Comparison of ENCODE assay signal across 16 cellular contexts in the genomic region with DNA sequence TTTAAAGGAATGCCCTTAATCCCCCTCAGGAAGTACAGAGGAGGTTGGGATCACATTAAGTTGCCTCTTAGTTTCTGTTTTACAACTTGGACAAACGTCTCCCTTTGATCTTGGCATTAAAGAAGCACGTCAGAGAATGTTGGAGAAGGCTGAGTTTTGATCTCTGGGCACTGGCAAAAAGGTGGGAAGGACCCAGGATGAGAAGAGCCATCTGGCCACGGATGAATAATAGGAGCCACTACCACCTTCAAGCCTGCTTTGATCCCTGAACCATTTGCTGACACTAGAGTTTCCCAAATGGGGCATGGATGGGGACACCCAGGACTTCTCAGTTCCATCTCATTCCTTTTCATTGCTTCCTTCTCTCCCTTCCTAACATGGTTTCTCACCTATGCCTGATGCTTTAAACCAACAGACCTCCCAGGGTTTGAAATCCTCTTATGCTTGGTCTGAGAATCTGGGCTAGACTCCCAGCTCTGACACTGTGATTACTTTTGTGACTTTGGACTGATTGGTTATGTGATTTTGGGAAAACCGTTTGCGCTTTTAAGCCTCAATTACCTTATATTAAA.
"Had no signal": no experiment of that assay in that cellular context is flagged by ENCODE, and none has a peak within 500 bp of the region (broad histone marks: within the 10 kb centered on the region; RNA-seq: fewer than 3 reads in every experiment).

No MANE protein-coding gene starts in this region.

- H3K27me3 Mint-ChIP-seq: activated naive CD8-positive, alpha-beta T cell treated with anti-CD3 and anti-CD28 coated beads, Interleukin-2, amount 50 U/mL, for 24 hours; naive B cell had no signal

- H3K4me1 ChIP-seq: colonic mucosa had no signal

- H3K9me3 ChIP-seq: ascending aorta, colonic mucosa, gastroesophageal sphincter, right atrium auricular region, tibial artery had no signal

- H3K9me3 Mint-ChIP-seq: activated naive CD8-positive, alpha-beta T cell treated with anti-CD3 and anti-CD28 coated beads, Interleukin-2, amount 50 U/mL, for 24 hours; naive B cell; stimulated activated effector memory CD8-positive, alpha-beta T cell treated with anti-CD3 and anti-CD28 coated beads, Interleukin-12 subunit alpha, Interleukin-12 subunit beta, amount 100 ng/mL, for 72 hours had no signal

- H3K36me3 ChIP-seq: colonic mucosa, gastroesophageal sphincter, right atrium auricular region, tibial artery had no signal

- ATAC-seq: activated CD8-positive, alpha-beta T cell treated with anti-CD3 and anti-CD28 coated beads, Interleukin-2, amount 10 ng/mL, durations not matched to agents 7 days and 5 days; activated naive CD8-positive, alpha-beta T cell treated with anti-CD3 and anti-CD28 coated beads, Interleukin-2, amount 50 U/mL, for 24 hours; gastroesophageal sphincter; stimulated activated effector memory CD8-positive, alpha-beta T cell treated with anti-CD3 and anti-CD28 coated beads, Interleukin-12 subunit alpha, Interleukin-12 subunit beta, amount 100 ng/mL, for 72 hours had no signal

- H3K27me3 ChIP-seq: ascending aorta, colonic mucosa, gastroesophageal sphincter, right atrium auricular region, tibial artery had no signal

- DNase-seq: activated CD8-positive, alpha-beta memory T cell treated with anti-CD3 and anti-CD28 coated beads, Interleukin-2, amount 50 U/mL, for 48 hours; activated CD8-positive, alpha-beta T cell treated with anti-CD3 and anti-CD28 coated beads, Interleukin-2, amount 10 ng/mL, durations not matched to agents 7 days and 5 days; activated naive CD4-positive, alpha-beta T cell; activated naive CD8-positive, alpha-beta T cell treated with anti-CD3 and anti-CD28 coated beads, Interleukin-2, amount 50 U/mL, for 24 hours; colonic mucosa; effector memory CD4-positive, alpha-beta T cell; midbrain; naive B cell; posterior cingulate gyrus; small intestine; tibial artery had no signal

- H3K27ac ChIP-seq: ascending aorta, colonic mucosa, epithelial cell of prostate, gastroesophageal sphincter, right atrium auricular region, tibial artery had no signal

- H3K27ac Mint-ChIP-seq: activated CD8-positive, alpha-beta T cell treated with anti-CD3 and anti-CD28 coated beads, Interleukin-2, amount 10 ng/mL, durations not matched to agents 7 days and 5 days; stimulated activated effector memory CD8-positive, alpha-beta T cell treated with anti-CD3 and anti-CD28 coated beads, Interleukin-12 subunit alpha, Interleukin-12 subunit beta, amount 100 ng/mL, for 72 hours had no signal

- H3K4me3 Mint-ChIP-seq: activated CD8-positive, alpha-beta T cell treated with anti-CD3 and anti-CD28 coated beads, Interleukin-2, amount 10 ng/mL, durations not matched to agents 7 days and 5 days; activated naive CD8-positive, alpha-beta T cell treated with anti-CD3 and anti-CD28 coated beads, Interleukin-2, amount 50 U/mL, for 24 hours; stimulated activated effector memory CD8-positive, alpha-beta T cell treated with anti-CD3 and anti-CD28 coated beads, Interleukin-12 subunit alpha, Interleukin-12 subunit beta, amount 100 ng/mL, for 72 hours had no signal

- H3K36me3 Mint-ChIP-seq: naive B cell had no signal

- H3K4me3 ChIP-seq: ascending aorta, colonic mucosa, gastroesophageal sphincter, right atrium auricular region, tibial artery had no signal
